ENCODE assay signal across 8 cellular contexts in genomic region chr6:30647802-30648460, GRCh38. TPM values are rescaled to one million over a fixed set of nuclear protein-coding genes. Genes with fewer than 3 reads are reported as not detected.
DNase-seq lines count a peak whose midpoint lies in the region; ATAC-seq and TF ChIP-seq lines count a peak whose summit lies in the region.

No MANE protein-coding gene starts in this region.

- peak overlapping the region; percentile 96 to 97 (median 96) for H3K27ac ChIP-seq in Peyer's patch

- H3K36me3 ChIP-seq in Peyer's patch = peaks cover 0 to 43% (median 0%) of the 10 kb centered on the region in 3 donors

- H3K4me3 ChIP-seq in AG04449 (ENCODE audit: low read depth, low read length) (peak overlapping the region; percentile 91), Peyer's patch (peak overlapping the region; percentile 83 to 89 (median 86))

- H3K27me3 ChIP-seq in Peyer's patch = no peaks in the 10 kb centered on the region

- ATAC-seq in GM18868 (IDR thresholded peaks at IDR 0.05; ENCODE audit: unreplicated experiment) (peak; percentile 4), GM18502 (IDR thresholded peaks at IDR 0.05; ENCODE audit: poor library complexity, unreplicated experiment) (no peak)
- no peak for ATAC-seq in naive thymus-derived CD8-positive, alpha-beta T cell

- DNase-seq in AG04449 (ENCODE audit: low read depth, low spot score) (no peak), Peyer's patch (no peak), endothelial cell (ENCODE audit: low spot score) (no peak), islet precursor cell (no peak)
- no peak for DNase-seq in naive thymus-derived CD8-positive, alpha-beta T cell
- no peak for DNase-seq in effector CD8-positive, alpha-beta T cell (lab: John Stamatoyannopoulos, UW)

- POLR2A ChIA-PET in AG04449 (lab: Yijun Ruan, JAX) = interaction anchor here (0.8 to 1.1 kb wide), 2 partner anchors 23 to 25 kb away, joined by 3 read pairs; no protein-coding TSS in a partner anchor
- POLR2A ChIA-PET in naive thymus-derived CD8-positive, alpha-beta T cell (lab: Charles Lee) = interaction anchor here (0.7 to 1.2 kb wide), 5 partner anchors 7 to 34 kb away, joined by 3 to 6 read pairs (median 3); partner anchors contain the start of gene MRPS18B

- TF ChIP-seq CTCF in AG04449 (IDR thresholded peaks at IDR 0.05; ENCODE audit: insufficient read depth, low read length, missing control alignments) (no peak), Peyer's patch (IDR thresholded peaks at IDR 0.05) (peak in 1 of 6 experiments; percentile 13), endothelial cell (IDR thresholded peaks at IDR 0.05; ENCODE audit: unreplicated experiment) (no peak)

- H3K27me3 Mint-ChIP-seq in endothelial cell (ENCODE audit: unreplicated experiment) = peaks cover 7% of the 10 kb centered on the region
- H3K27me3 Mint-ChIP-seq in naive thymus-derived CD8-positive, alpha-beta T cell = no peaks in the 10 kb centered on the region

- no peaks in the 10 kb centered on the region for H3K9me3 Mint-ChIP-seq in endothelial cell (ENCODE audit: unreplicated experiment)
- H3K9me3 Mint-ChIP-seq in naive thymus-derived CD8-positive, alpha-beta T cell = no peaks in the 10 kb centered on the region

- CTCF ChIA-PET in AG04449 (lab: Yijun Ruan, JAX) = interaction anchor here (0.7 to 1.4 kb wide), 6 partner anchors 9 to 75 kb away, joined by 3 read pairs; no protein-coding TSS in a partner anchor

- peaks cover 40% of the 10 kb centered on the region for H3K36me3 Mint-ChIP-seq in endothelial cell (ENCODE audit: low read depth, unreplicated experiment)
- peaks cover 0 to 44% (median 4%) of the 10 kb centered on the region in 3 donors for H3K36me3 Mint-ChIP-seq in naive thymus-derived CD8-positive, alpha-beta T cell

- peak overlapping the region; percentile 74 for H3K27ac Mint-ChIP-seq in endothelial cell (ENCODE audit: unreplicated experiment)
- H3K27ac Mint-ChIP-seq in naive thymus-derived CD8-positive, alpha-beta T cell = peak overlapping the region; percentile 71 to 96 (median 93)

- no peaks in the 10 kb centered on the region for H3K9me3 ChIP-seq in Peyer's patch

- peak in 1 of 2 donors; percentile 57 for TF ChIP-seq POLR2A in Peyer's patch (IDR thresholded peaks at IDR 0.05)

- peaks cover 0 to 34% (median 7%) of the 10 kb centered on the region in 4 donors for H3K4me1 ChIP-seq in Peyer's patch

- peaks cover 42% of the 10 kb centered on the region for H3K4me1 Mint-ChIP-seq in endothelial cell (ENCODE audit: unreplicated experiment)
- peaks cover 21 to 43% (median 29%) of the 10 kb centered on the region in 4 donors for H3K4me1 Mint-ChIP-seq in naive thymus-derived CD8-positive, alpha-beta T cell

- H3K4me3 Mint-ChIP-seq in endothelial cell (ENCODE audit: unreplicated experiment) = peak overlapping the region; percentile 93
- H3K4me3 Mint-ChIP-seq in naive thymus-derived CD8-positive, alpha-beta T cell = peak overlapping the region; percentile 80 to 93 (median 87)

RNA-seq across cellular contexts. Expression of gene C6orf136, which starts 1.0 kb away (rescaled TPM):
- 100 to 1,000 TPM in 2 of 4 donors, 10 to 100 TPM in 2; 35.5 to 111 (median 83.8) TPM for total RNA-seq in Peyer's patch
- total RNA-seq in endothelial cell (ENCODE audit: unreplicated experiment) = 15.1 TPM
- 10 to 100 TPM; 29.3 to 30.9 TPM for total RNA-seq in naive thymus-derived CD8-positive, alpha-beta T cell
- 10 to 100 TPM in 2 of 3 donors, 1 to 10 TPM in 1; 5.6 to 23.2 (median 13.7) TPM for polyA plus RNA-seq in naive thymus-derived CD8-positive, alpha-beta T cell

RNA-seq across cellular contexts. Expression of gene ATAT1, which starts 21.3 kb away (rescaled TPM):
- 10 to 100 TPM in 2 of 4 donors, 1 to 10 TPM in 2; 8.2 to 25.2 (median 15.1) TPM for total RNA-seq in Peyer's patch
- total RNA-seq in endothelial cell (ENCODE audit: unreplicated experiment) = 30.3 TPM
- 10 to 100 TPM; 12.6 to 13.4 TPM for total RNA-seq in naive thymus-derived CD8-positive, alpha-beta T cell
- 1 to 10 TPM; 1.6 to 2.0 (median 1.7) TPM for polyA plus RNA-seq in naive thymus-derived CD8-positive, alpha-beta T cell

RNA-seq across cellular contexts. Expression of gene DHX16, which starts 24.9 kb away (rescaled TPM):
- total RNA-seq in Peyer's patch (10 to 100 TPM; 39.6 to 68.1 (median 58.2) TPM), endothelial cell (ENCODE audit: unreplicated experiment) (38.5 TPM)
- total RNA-seq in naive thymus-derived CD8-positive, alpha-beta T cell = 10 to 100 TPM; 42.1 to 45.6 TPM
- polyA plus RNA-seq in naive thymus-derived CD8-positive, alpha-beta T cell = 10 to 100 TPM; 17.7 to 31.2 (median 18.7) TPM

RNA-seq across cellular contexts. Expression of gene MRPS18B, which starts 30.3 kb away (rescaled TPM):
- total RNA-seq in Peyer's patch (10 to 100 TPM; 35.3 to 59.8 (median 42.5) TPM), endothelial cell (ENCODE audit: unreplicated experiment) (39.8 TPM)
- 10 to 100 TPM; 43.1 to 43.8 TPM for total RNA-seq in naive thymus-derived CD8-positive, alpha-beta T cell
- 100 to 1,000 TPM in 2 of 3 donors, 10 to 100 TPM in 1; 87.4 to 161 (median 119) TPM for polyA plus RNA-seq in naive thymus-derived CD8-positive, alpha-beta T cell

RNA-seq across cellular contexts. Expression of gene PPP1R10, which starts 30.9 kb away (rescaled TPM):
- total RNA-seq in Peyer's patch = 10 to 100 TPM; 47.6 to 74.0 (median 61.3) TPM
- 75.8 TPM for total RNA-seq in endothelial cell (ENCODE audit: unreplicated experiment)
- total RNA-seq in naive thymus-derived CD8-positive, alpha-beta T cell = 100 to 1,000 TPM; 191 to 193 TPM
- polyA plus RNA-seq in naive thymus-derived CD8-positive, alpha-beta T cell = 10 to 100 TPM; 16.9 to 20.2 (median 19.8) TPM
